Comparison of ENCODE assay signal across 8 cellular contexts in the genomic region with DNA sequence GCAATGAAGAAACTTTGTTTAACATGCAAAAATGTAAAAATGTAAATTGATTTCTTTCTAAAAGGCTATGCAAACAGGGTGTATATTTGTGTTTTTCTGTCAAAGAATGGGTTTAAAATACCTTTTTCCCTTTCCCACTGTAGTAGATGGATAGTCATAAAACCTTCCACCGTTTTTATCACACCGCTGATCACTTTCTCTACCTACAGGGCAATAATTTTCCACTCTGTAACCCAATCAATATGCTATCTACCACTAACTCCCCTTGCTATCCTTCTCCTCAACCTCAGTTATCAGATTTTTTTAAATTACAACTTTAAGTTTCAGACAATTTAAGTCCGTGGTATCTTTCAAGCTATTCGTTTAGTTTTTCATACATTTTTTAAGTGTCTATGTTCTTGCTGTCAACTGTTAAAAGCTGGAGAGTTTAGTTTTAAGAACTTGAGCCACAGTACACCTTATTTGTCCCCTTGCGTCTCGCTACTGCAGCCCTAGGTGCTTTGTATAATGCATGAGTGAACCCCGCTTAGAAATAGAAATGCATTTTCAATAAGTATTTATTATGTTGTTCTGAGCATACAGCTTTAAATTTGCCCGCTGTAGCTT.
DNase-seq lines count a peak whose midpoint lies in the region; ATAC-seq, FAIRE-seq and TF ChIP-seq lines count a peak whose summit lies in the region.

No MANE protein-coding gene starts in this region.

- H3K9me3 ChIP-seq in HEK293 (ENCODE audit: control insufficient read depth, insufficient read depth, low read depth, low read length): no peaks in the 10 kb centered on the region
- H3K9me3 ChIP-seq in GM12878 (replicated peaks; ENCODE audit: control insufficient read depth, insufficient read depth, low read length): no peaks in the 10 kb centered on the region

- no peak for TF ChIP-seq POLR2A in GM12878 (IDR thresholded peaks at IDR 0.05; ENCODE audit: low read depth, low read length)

- H2AFZ ChIP-seq in GM12878 (ENCODE audit: control insufficient read depth, low read depth, low read length): peak overlapping the region; percentile 70

- no peak for FAIRE-seq in GM12878 (lab: Jason Lieb, UNC)

- no peak for TF ChIP-seq CTCF in 22Rv1 (IDR thresholded peaks at IDR 0.05)
- no peak for TF ChIP-seq CTCF in HEK293 (tag by site-specific recombination; IDR thresholded peaks at IDR 0.05)
- no peak for TF ChIP-seq CTCF in GM12878 (IDR thresholded peaks at IDR 0.05 in 2 of 3, conservative IDR thresholded peaks at IDR 0.05 in 1 of 3; ENCODE audit: control insufficient read depth in 2 of 3, extremely low read depth in 1 of 3, insufficient read depth in 1 of 3, low read depth in 3 of 3, low read length in 3 of 3)

- RAD21 ChIA-PET in GM12878 (lab: Charles Lee; ENCODE audit: unreplicated experiment): interaction anchor here (0.7 to 5.4 kb wide), 16 partner anchors 9 to 304 kb away, joined by 3 to 40 read pairs (median 6); partner anchors contain the start of gene ARID1B

- 0 out of 2 replicates have a peak, but pooled peaks have one; percentile 1 for TF ChIP-seq RAD21 in GM12878 (IDR thresholded peaks at IDR 0.05; ENCODE audit: insufficient read depth, low read depth, low read length)

- H3K4ac ChIP-seq in mesendoderm (ENCODE audit: low read depth, low read length): no peak overlapping the region

- no peak overlapping the region for H2AK5ac ChIP-seq in mesendoderm (ENCODE audit: low read length)

- H2BK15ac ChIP-seq in mesendoderm (replicated peaks; ENCODE audit: low read depth): no peak overlapping the region

- no peak for TF ChIP-seq EP300 in GM12878 (IDR thresholded peaks at IDR 0.05; ENCODE audit: borderline replicate concordance in 1 of 2, control insufficient read depth in 1 of 2, low read depth in 2 of 2, low read length in 2 of 2)

- H3K27ac ChIP-seq in 22Rv1 (peak overlapping the region; percentile 93), HEK293 (ENCODE audit: extremely low read depth, low read depth, low read length) (peak overlapping the region; percentile 92; the same call in 1 of the 2 replicates), GM12878 (ENCODE audit: control insufficient read depth, insufficient read depth) (peak overlapping the region; percentile 98), mesendoderm (ENCODE audit: low read depth, low read length) (peak overlapping the region; percentile 98)

- DNase-seq in GM12878 (ENCODE audit: low read depth, low spot score) (no peak), mesendoderm (no peak), SHP77 (lab: John Stamatoyannopoulos, UW) (no peak)

- H3K79me2 ChIP-seq in GM12878 (ENCODE audit: control insufficient read depth, insufficient read depth, low read length) (peaks cover 11% of the 10 kb centered on the region), mesendoderm (ENCODE audit: control insufficient read depth, insufficient read depth, low read length) (no peaks in the 10 kb centered on the region)

- ATAC-seq in GM12878 (no peak), HG02610 (IDR thresholded peaks at IDR 0.05; ENCODE audit: unreplicated experiment) (no peak), HG03342 (IDR thresholded peaks at IDR 0.05; ENCODE audit: unreplicated experiment) (no peak), HG03469 (IDR thresholded peaks at IDR 0.05; ENCODE audit: unreplicated experiment) (no peak)

- WGBS in GM12878 (ENCODE audit: insufficient coverage, insufficient replicate concordance, low lambda C conversion rate, missing lambda C conversion rate): 34% methylated on average over 8 of the region's 8 CpGs
- no CpG with 5 or more reads among the region's 8 CpGs for WGBS in mesendoderm (ENCODE audit: extremely low coverage, insufficient coverage, low lambda C conversion rate)

- H3K36me3 ChIP-seq in HEK293 (ENCODE audit: control insufficient read depth in 2 of 2, insufficient read depth in 1 of 2, low read length in 2 of 2) (no peaks in the 10 kb centered on the region), GM12878 (ENCODE audit: control insufficient read depth in 2 of 2, insufficient read depth in 2 of 2, low read length in 1 of 2) (no peaks in the 10 kb centered on the region), mesendoderm (ENCODE audit: control insufficient read depth, insufficient read depth, low read length) (no peaks in the 10 kb centered on the region)

- CTCF ChIA-PET in HEK293 (lab: Yijun Ruan, JAX) (interaction anchor here (0.9 kb wide), 1 partner anchor 180 kb away, joined by 5 read pairs; no protein-coding TSS in a partner anchor), GM12878 (lab: Yijun Ruan, JAX) (interaction anchor here (0.7 to 3.2 kb wide), 9 partner anchors 12 to 247 kb away, joined by 3 to 20 read pairs (median 5); no protein-coding TSS in a partner anchor)

- H4K20me1 ChIP-seq in GM12878 (ENCODE audit: control insufficient read depth, insufficient read depth): no peaks in the 10 kb centered on the region

- H4K5ac ChIP-seq in mesendoderm (ENCODE audit: low read length): no peak overlapping the region

- POLR2A ChIA-PET in HEK293 (lab: Yijun Ruan, JAX): interaction anchor here (1.0 to 2.1 kb wide), 4 partner anchors 91 to 336 kb away, joined by 3 to 8 read pairs (median 4); partner anchors contain the start of gene ARID1B
- POLR2A ChIA-PET in GM12878 (lab: Charles Lee): interaction anchor here (0.7 to 3.0 kb wide), 8 partner anchors 12 to 1370 kb away, joined by 3 to 12 read pairs (median 5); no protein-coding TSS in a partner anchor

- H2BK120ac ChIP-seq in mesendoderm (ENCODE audit: low read depth, low read length): no peak overlapping the region

- H3K56ac ChIP-seq in mesendoderm (ENCODE audit: low read length): peak overlapping the region; percentile 54

- no TSS peak for BruUV-seq in GM12878 (replicated peaks; lab: Mats Ljungman, UMichigan)

- peak overlapping the region; percentile 83 for H3K4me3 ChIP-seq in HEK293 (ENCODE audit: low read depth, low read length)
- H3K4me3 ChIP-seq in GM12878: peak overlapping the region; percentile 93
- H3K4me3 ChIP-seq in mesendoderm (ENCODE audit: low read length): no peak overlapping the region

- in situ Hi-C loops in GM12878 (cut with MboI): loop anchor here (5.0 kb wide), 1 partner anchor 119 kb away; no protein-coding TSS in a partner anchor

- H3K4me1 ChIP-seq in HEK293 (ENCODE audit: control insufficient read depth, insufficient read depth, low read length): peaks cover 3% of the 10 kb centered on the region; the same call in 1 of the 2 replicates
- H3K4me1 ChIP-seq in GM12878 (ENCODE audit: control insufficient read depth, insufficient read depth, low read length): peaks cover 37% of the 10 kb centered on the region
- H3K4me1 ChIP-seq in mesendoderm (ENCODE audit: control insufficient read depth, low read depth, low read length): no peaks in the 10 kb centered on the region

- intact Hi-C loops in GM12878 (cut with micrococcal nuclease; ENCODE audit: unreplicated experiment): loop anchor here (1.0 to 5.0 kb wide), 3 partner anchors 36 to 122 kb away; no protein-coding TSS in a partner anchor

- H3K18ac ChIP-seq in mesendoderm (ENCODE audit: low read length): peak overlapping the region; percentile 42

- no peaks in the 10 kb centered on the region for H3K79me1 ChIP-seq in mesendoderm (ENCODE audit: low read length)

- H2BK5ac ChIP-seq in mesendoderm (ENCODE audit: low read length): no peak overlapping the region

- H3K4me2 ChIP-seq in GM12878 (ENCODE audit: control insufficient read depth, insufficient read depth) (peak overlapping the region; percentile 93), mesendoderm (ENCODE audit: low read length) (no peak overlapping the region)

- SMC1A ChIA-PET in GM12878 (lab: Charles Lee; ENCODE audit: uncharacterized antibody, unreplicated experiment): interaction anchor here (0.7 to 5.0 kb wide), 21 partner anchors 9 to 205 kb away, joined by 3 to 42 read pairs (median 4); no protein-coding TSS in a partner anchor

- no peak overlapping the region for H3K23ac ChIP-seq in mesendoderm (ENCODE audit: low read length)

- H3K9ac ChIP-seq in GM12878 (ENCODE audit: control insufficient read depth, insufficient read depth, low read length): peak overlapping the region; percentile 97; the same call in 1 of the 2 replicates
- peak overlapping the region; percentile 92 for H3K9ac ChIP-seq in mesendoderm (ENCODE audit: low read length)

- H3K27me3 ChIP-seq in GM12878 (replicated peaks in 1 of 2; ENCODE audit: control insufficient read depth in 2 of 2, insufficient read depth in 2 of 2, low read length in 1 of 2) (no peaks in the 10 kb centered on the region), mesendoderm (ENCODE audit: insufficient read depth, low read length, poor library complexity) (no peaks in the 10 kb centered on the region)

- H4K8ac ChIP-seq in mesendoderm (ENCODE audit: low read depth, low read length): no peak overlapping the region

TF ChIP-seq in HEK293, 187 proteins besides CTCF, POLR2A, EP300 and RAD21 (continues in another document):
- no peak for TF ChIP-seq ZNF121 (tag by site-specific recombination; IDR thresholded peaks at IDR 0.05)
- TF ChIP-seq, protein P1, sequence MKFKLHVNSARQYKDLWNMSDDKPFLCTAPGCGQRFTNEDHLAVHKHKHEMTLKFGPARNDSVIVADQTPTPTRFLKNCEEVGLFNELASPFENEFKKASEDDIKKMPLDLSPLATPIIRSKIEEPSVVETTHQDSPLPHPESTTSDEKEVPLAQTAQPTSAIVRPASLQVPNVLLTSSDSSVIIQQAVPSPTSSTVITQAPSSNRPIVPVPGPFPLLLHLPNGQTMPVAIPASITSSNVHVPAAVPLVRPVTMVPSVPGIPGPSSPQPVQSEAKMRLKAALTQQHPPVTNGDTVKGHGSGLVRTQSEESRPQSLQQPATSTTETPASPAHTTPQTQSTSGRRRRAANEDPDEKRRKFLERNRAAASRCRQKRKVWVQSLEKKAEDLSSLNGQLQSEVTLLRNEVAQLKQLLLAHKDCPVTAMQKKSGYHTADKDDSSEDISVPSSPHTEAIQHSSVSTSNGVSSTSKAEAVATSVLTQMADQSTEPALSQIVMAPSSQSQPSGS (tag by site-specific recombination; IDR thresholded peaks at IDR 0.05; ENCODE audit: low read depth): no peak

TF ChIP-seq in GM12878, 131 proteins besides CTCF, POLR2A, EP300 and RAD21 (continues in another document):
- TF ChIP-seq KAT2A (conservative IDR thresholded peaks at IDR 0.05; ENCODE audit: control insufficient read depth, low read depth, low read length) (no peak), ZNF274 (IDR thresholded peaks at IDR 0.05; ENCODE audit: insufficient read depth, insufficient read length) (no peak), MEF2A (IDR thresholded peaks at IDR 0.05; ENCODE audit: insufficient read depth, low read depth, low read length) (0 out of 2 replicates have a peak, but pooled peaks have one; percentile 11), ZNF384 (IDR thresholded peaks at IDR 0.05; ENCODE audit: borderline replicate concordance, low read depth, low read length) (0 out of 2 replicates have a peak, but pooled peaks have one; percentile 8), MYB (IDR thresholded peaks at IDR 0.05; ENCODE audit: borderline replicate concordance, low read depth, low read length) (no peak)
